Comparison of ENCODE assay signal across 7 cellular contexts in the genomic region with DNA sequence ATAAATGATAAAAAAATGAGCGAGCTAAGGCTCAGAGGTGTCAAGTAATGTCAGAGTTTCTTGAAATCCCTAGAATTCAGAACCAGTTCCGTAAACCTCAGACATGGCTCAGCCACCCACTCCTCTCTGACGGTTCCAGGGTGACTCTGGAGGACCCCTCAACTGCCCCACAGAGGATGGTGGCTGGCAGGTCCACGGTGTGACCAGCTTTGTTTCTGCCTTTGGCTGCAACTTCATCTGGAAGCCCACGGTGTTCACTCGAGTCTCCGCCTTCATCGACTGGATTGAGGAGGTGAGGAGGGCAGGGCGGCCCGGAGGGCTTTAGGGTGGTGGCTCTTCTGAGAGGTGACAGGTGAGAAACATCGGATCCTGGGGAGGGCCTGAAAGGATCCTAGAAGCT. TPM values are rescaled to one million over a fixed set of nuclear protein-coding genes. Genes with fewer than 3 reads are reported as not detected.
"Had no signal": no experiment of that assay in that cellular context is flagged by ENCODE, and none has a peak within 500 bp of the region (broad histone marks: within the 10 kb centered on the region; RNA-seq: fewer than 3 reads in every experiment).

No MANE protein-coding gene starts in this region.

RNA-seq across cellular contexts. Expression of gene CELA3A, which starts 8.1 kb away (rescaled TPM):
- total RNA-seq: GM23248, GM23338, H1, H4, H7, H9, HFFc6 had no signal
- polyA plus RNA-seq: GM23248, GM23338, H1 had no signal

RNA-seq across cellular contexts. Expression of gene CELA3B, which starts 32.7 kb away (rescaled TPM):
- total RNA-seq: GM23248, GM23338, H1, H4, H7, H9, HFFc6 had no signal
- polyA plus RNA-seq: GM23248, GM23338, H1 had no signal
